ENCODE assay signal across 10 cellular contexts in genomic region chr14:104149617-104150141, GRCh38. TPM values are rescaled to one million over a fixed set of nuclear protein-coding genes. Genes with fewer than 3 reads are reported as not detected.
A peak's percentile ranks its signal among the peaks of the same experiment; 100 is the strongest.
DNase-seq lines count a peak whose midpoint lies in the region; ATAC-seq, FAIRE-seq and TF ChIP-seq lines count a peak whose summit lies in the region.
"Had no signal": no experiment of that assay in that cellular context is flagged by ENCODE, and none has a peak within 500 bp of the region (broad histone marks: within the 10 kb centered on the region; RNA-seq: fewer than 3 reads in every experiment).

No MANE protein-coding gene starts in this region.

- H3K27ac Mint-ChIP-seq in activated CD8-positive, alpha-beta T cell treated with anti-CD3 and anti-CD28 coated beads for 36 hours, result no peak overlapping the region
- H3K27ac Mint-ChIP-seq in stimulated activated effector memory CD8-positive, alpha-beta T cell treated with anti-CD3 and anti-CD28 coated beads, Interleukin-12 subunit alpha, Interleukin-12 subunit beta, amount 100 ng/mL, for 72 hours, result no peak overlapping the region
- H3K27ac Mint-ChIP-seq: stimulated activated naive CD8-positive, alpha-beta T cell treated with anti-CD3 and anti-CD28 coated beads, Interleukin-15, Interleukin-2, amounts not matched to agents 100 ng/mL and 50 ng/mL, for 24 hours had no signal

- no peak for TF ChIP-seq RAD21 in A549 (conservative IDR thresholded peaks at IDR 0.05 in 1 of 2, IDR thresholded peaks at IDR 0.05 in 1 of 2)

- no peaks in the 10 kb centered on the region for H3K36me3 Mint-ChIP-seq in activated CD8-positive, alpha-beta T cell treated with anti-CD3 and anti-CD28 coated beads for 36 hours (ENCODE audit: low read depth)
- H3K36me3 Mint-ChIP-seq in stimulated activated effector memory CD8-positive, alpha-beta T cell treated with anti-CD3 and anti-CD28 coated beads, Interleukin-12 subunit alpha, Interleukin-12 subunit beta, amount 100 ng/mL, for 72 hours, result no peaks in the 10 kb centered on the region

- no peak overlapping the region for H3K4me3 Mint-ChIP-seq in activated CD8-positive, alpha-beta T cell treated with anti-CD3 and anti-CD28 coated beads for 36 hours
- H3K4me3 Mint-ChIP-seq in stimulated activated effector memory CD8-positive, alpha-beta T cell treated with anti-CD3 and anti-CD28 coated beads, Interleukin-12 subunit alpha, Interleukin-12 subunit beta, amount 100 ng/mL, for 72 hours, result no peak overlapping the region
- H3K4me3 Mint-ChIP-seq: stimulated activated naive CD8-positive, alpha-beta T cell treated with anti-CD3 and anti-CD28 coated beads, Interleukin-15, Interleukin-2, amounts not matched to agents 100 ng/mL and 50 ng/mL, for 24 hours had no signal

- peaks cover 12% of the 10 kb centered on the region for H3K36me3 ChIP-seq in iPS-20b (ENCODE audit: insufficient read depth, low read depth, low read length)
- H3K36me3 ChIP-seq: Peyer's patch had no signal

- peak overlapping the region; percentile 32; the same call in 1 of the 2 replicates for H3K9ac ChIP-seq in iPS-20b (ENCODE audit: low read depth, low read length)

- DNase-seq in A549 (ENCODE audit: low read depth in 1 of 2, low spot score in 1 of 2), result peak in 1 of 2 experiments; percentile 33
- peak in 58 of 76 experiments; percentile 10 to 87 (median 57) for DNase-seq in HUDEP-2 (lab: John Stamatoyannopoulos, UW; ENCODE audit: unreplicated experiment in 76 of 76)
- peak; percentile 67 for DNase-seq in activated CD8-positive, alpha-beta T cell treated with anti-CD3 and anti-CD28 coated beads for 36 hours
- no peak for DNase-seq in DMS53 treated with DMSO at 0.1 percent for 48 hours (lab: John Stamatoyannopoulos, UW; ENCODE audit: unreplicated experiment)
- DNase-seq in stimulated activated effector memory CD8-positive, alpha-beta T cell treated with anti-CD3 and anti-CD28 coated beads, Interleukin-12 subunit alpha, Interleukin-12 subunit beta, amount 100 ng/mL, for 72 hours (ENCODE audit: low spot score in 2 of 2), result no peak
- DNase-seq in RCC 7860 (ENCODE audit: low spot score), result no peak
- DNase-seq: Peyer's patch had no signal

- POLR2A ChIA-PET in A549 (lab: Yijun Ruan, JAX), result no interaction called here
- POLR2A ChIA-PET in activated CD8-positive, alpha-beta T cell treated with anti-CD3 and anti-CD28 coated beads for 36 hours (lab: Charles Lee), result no interaction called here

- no peaks in the 10 kb centered on the region for H3K27me3 ChIP-seq in iPS-20b (ENCODE audit: insufficient read depth, low read length)
- H3K27me3 ChIP-seq: Peyer's patch had no signal

- no peak for TF ChIP-seq POLR2A in A549 (IDR thresholded peaks at IDR 0.05; ENCODE audit: low read length)

- TF ChIP-seq CTCF in A549 (IDR thresholded peaks at IDR 0.05), result no peak
- TF ChIP-seq CTCF in activated CD8-positive, alpha-beta T cell treated with anti-CD3 and anti-CD28 coated beads for 36 hours (IDR thresholded peaks at IDR 0.05), result no peak

- CTCF ChIA-PET in A549 (lab: Yijun Ruan, JAX), result interaction anchor here (0.6 to 1.5 kb wide), 3 partner anchors 9 to 401 kb away, joined by 3 to 4 read pairs (median 3); no protein-coding TSS in a partner anchor
- CTCF ChIA-PET in activated CD8-positive, alpha-beta T cell treated with anti-CD3 and anti-CD28 coated beads for 36 hours (lab: Charles Lee), result no interaction called here

- H3K27ac ChIP-seq in A549 (peak overlapping the region in 1 of 2 experiments; percentile 78; a peak in 3 of 6 replicates), iPS-20b (ENCODE audit: low read length) (peak overlapping the region; percentile 54)

- no peak for TF ChIP-seq EP300 in A549 (IDR thresholded peaks at IDR 0.05)

- intact Hi-C loops in activated CD8-positive, alpha-beta T cell treated with anti-CD3 and anti-CD28 coated beads for 36 hours (cut with micrococcal nuclease), result loop anchor here (10.0 kb wide), 1 partner anchor 415 kb away; no protein-coding TSS in a partner anchor

- H3K4me3 ChIP-seq in A549 (no peak overlapping the region), iPS-20b (ENCODE audit: low read length) (no peak overlapping the region)
- H3K4me3 ChIP-seq: Peyer's patch had no signal

- no peaks in the 10 kb centered on the region for H3K9me3 ChIP-seq in A549
- H3K9me3 ChIP-seq in iPS-20b (ENCODE audit: insufficient read depth, low read depth, low read length), result no peaks in the 10 kb centered on the region
- H3K9me3 ChIP-seq: Peyer's patch had no signal

- no peaks in the 10 kb centered on the region for H3K4me1 Mint-ChIP-seq in activated CD8-positive, alpha-beta T cell treated with anti-CD3 and anti-CD28 coated beads for 36 hours (ENCODE audit: low read depth)
- H3K4me1 Mint-ChIP-seq in stimulated activated effector memory CD8-positive, alpha-beta T cell treated with anti-CD3 and anti-CD28 coated beads, Interleukin-12 subunit alpha, Interleukin-12 subunit beta, amount 100 ng/mL, for 72 hours, result peaks cover 7% of the 10 kb centered on the region

- H3K4me1 ChIP-seq in A549, result peaks cover 8% of the 10 kb centered on the region; the same call in 1 of the 3 replicates
- H3K4me1 ChIP-seq in iPS-20b (ENCODE audit: insufficient read depth, low read length), result peaks cover 12% of the 10 kb centered on the region; the same call in 1 of the 2 replicates

- no peaks in the 10 kb centered on the region for H3K9me3 Mint-ChIP-seq in activated CD8-positive, alpha-beta T cell treated with anti-CD3 and anti-CD28 coated beads for 36 hours
- no peaks in the 10 kb centered on the region for H3K9me3 Mint-ChIP-seq in stimulated activated effector memory CD8-positive, alpha-beta T cell treated with anti-CD3 and anti-CD28 coated beads, Interleukin-12 subunit alpha, Interleukin-12 subunit beta, amount 100 ng/mL, for 72 hours
- H3K9me3 Mint-ChIP-seq: stimulated activated naive CD8-positive, alpha-beta T cell treated with anti-CD3 and anti-CD28 coated beads, Interleukin-15, Interleukin-2, amounts not matched to agents 100 ng/mL and 50 ng/mL, for 24 hours had no signal

- FAIRE-seq in A549 (lab: Jason Lieb, UNC), result no peak
- no peak for FAIRE-seq in RCC 7860 (lab: Jason Lieb, UNC)

- peak overlapping the region; percentile 23; the same call in 1 of the 3 replicates for H3K4me2 ChIP-seq in A549

- H3K27me3 Mint-ChIP-seq in activated CD8-positive, alpha-beta T cell treated with anti-CD3 and anti-CD28 coated beads for 36 hours, result no peaks in the 10 kb centered on the region
- H3K27me3 Mint-ChIP-seq: stimulated activated naive CD8-positive, alpha-beta T cell treated with anti-CD3 and anti-CD28 coated beads, Interleukin-15, Interleukin-2, amounts not matched to agents 100 ng/mL and 50 ng/mL, for 24 hours had no signal

- WGBS in A549 (ENCODE audit: missing lambda C conversion rate), result 42% methylated on average over 12 of the region's 13 CpGs

- ATAC-seq in A549 (peak; percentile 35 to 66; a peak in 3 of 6 replicates), GM18502 (IDR thresholded peaks at IDR 0.05; ENCODE audit: poor library complexity, unreplicated experiment) (no peak)
- peak; percentile 92 for ATAC-seq in activated CD8-positive, alpha-beta T cell treated with anti-CD3 and anti-CD28 coated beads for 36 hours
- ATAC-seq in stimulated activated effector memory CD8-positive, alpha-beta T cell treated with anti-CD3 and anti-CD28 coated beads, Interleukin-12 subunit alpha, Interleukin-12 subunit beta, amount 100 ng/mL, for 72 hours, result no peak

TF ChIP-seq in A549, 52 proteins besides CTCF, POLR2A, EP300 and RAD21:
- no peak for TF ChIP-seq TP53 (CRISPR knock-in tag; IDR thresholded peaks at IDR 0.05)
- no peak for TF ChIP-seq EHMT2 (IDR thresholded peaks at IDR 0.05; ENCODE audit: low read depth)
- no peak for TF ChIP-seq RCOR1 (IDR thresholded peaks at IDR 0.05; ENCODE audit: low read depth, low read length)
TF ChIP-seq in A549: peak in this region for 0.

RNA-seq across cellular contexts. Expression of gene KIF26A, which starts 11.3 kb away (rescaled TPM):
- polyA plus RNA-seq in A549 (2011; rRNA removed) (0.20 and 0.28 TPM in 2 replicates), A549 (2017; fragmentation: RNase III; extraction: RNeasy Plus Mini Kit Qiagen cat#74134 plus additional on column Dnase treatment) (1.9 to 2.3 TPM (median 2.1 TPM) in 3 replicates)
- 1.1 and 1.9 TPM in 2 replicates for polyA plus RNA-seq in A549 (2012; cell fraction: cytosol; rRNA removed)
- 2.4 and 3.7 TPM in 2 replicates for polyA plus RNA-seq in A549 (2012; cell fraction: nucleus; rRNA removed)
- 0.33 and 0.39 TPM in 2 replicates for polyA minus RNA-seq in A549 (2011; rRNA and poly(A)+ RNA removed)
- total RNA-seq in activated CD8-positive, alpha-beta T cell treated with anti-CD3 and anti-CD28 coated beads for 36 hours, result under 1 TPM; 0.59 to 0.65 TPM

Comparison
In these comparisons a context has a peak if more than half of its experiments do, and no peak if none do; other contexts are left out.
1. ATAC-seq: peak in A549 (2 of 2) and activated CD8-positive, alpha-beta T cell treated with anti-CD3 and anti-CD28 coated beads for 36 hours (single experiment); none in stimulated activated effector memory CD8-positive, alpha-beta T cell treated with anti-CD3 and anti-CD28 coated beads, Interleukin-12 subunit alpha, Interleukin-12 subunit beta, amount 100 ng/mL, for 72 hours (single experiment) and GM18502 (single experiment).
2. DNase-seq: peak in HUDEP-2 (58 of 76) and activated CD8-positive, alpha-beta T cell treated with anti-CD3 and anti-CD28 coated beads for 36 hours (single experiment); none in DMS53 treated with DMSO at 0.1 percent for 48 hours (single experiment), stimulated activated effector memory CD8-positive, alpha-beta T cell treated with anti-CD3 and anti-CD28 coated beads, Interleukin-12 subunit alpha, Interleukin-12 subunit beta, amount 100 ng/mL, for 72 hours (0 of 2) and RCC 7860 (single experiment).